In genomic region chr20:31740208-31740607, GRCh38 we compare ENCODE assay signal across 9 cellular contexts. TPM values are rescaled to one million over a fixed set of nuclear protein-coding genes. Genes with fewer than 3 reads are reported as not detected.
DNase-seq lines count a peak whose midpoint lies in the region; ATAC-seq, FAIRE-seq and TF ChIP-seq lines count a peak whose summit lies in the region.
"Had no signal": no experiment of that assay in that cellular context is flagged by ENCODE, and none has a peak within 500 bp of the region (broad histone marks: within the 10 kb centered on the region; RNA-seq: fewer than 3 reads in every experiment).

No MANE protein-coding gene starts in this region.

- peak overlapping the region; percentile 91 for H3K4me3 ChIP-seq in MM.1S (ENCODE audit: low read length)
- H3K4me3 ChIP-seq in cardiac fibroblast (replicated peaks in 1 of 2; ENCODE audit: low read depth in 2 of 2, low read length in 2 of 2) = peak overlapping the region in 1 of 2 donors; percentile 97
- no peak overlapping the region for H3K4me3 ChIP-seq in trophoblast cell (ENCODE audit: low read depth, low read length)

- H3F3A ChIP-seq in MM.1S (ENCODE audit: insufficient read depth, low read length) = no peaks in the 10 kb centered on the region

- TF ChIP-seq CTCF in MM.1S (IDR thresholded peaks at IDR 0.05; ENCODE audit: low read length) (no peak), cardiac fibroblast (IDR thresholded peaks at IDR 0.05; ENCODE audit: low read depth, low read length) (no peak)

- H3K9ac ChIP-seq in MM.1S (ENCODE audit: low read length) = peak overlapping the region; percentile 75; the same call in 1 of the 2 replicates
- H3K9ac ChIP-seq in trophoblast cell (ENCODE audit: low read length) = peak overlapping the region; percentile 83

- H2AFZ ChIP-seq in MM.1S (ENCODE audit: low read length) (peak overlapping the region; percentile 1; the same call in 1 of the 2 replicates), trophoblast cell (ENCODE audit: insufficient read depth, low read length, poor library complexity) (no peak overlapping the region)

- no peak overlapping the region for H2BK120ac ChIP-seq in trophoblast cell (ENCODE audit: insufficient read depth, low read length, poor library complexity)

- H3K4me1 ChIP-seq in MM.1S (ENCODE audit: low read length) (peaks cover 14% of the 10 kb centered on the region; the same call in 1 of the 2 replicates), trophoblast cell (ENCODE audit: control insufficient read depth in 1 of 2, insufficient read depth in 2 of 2, low read length in 2 of 2) (peaks cover 2 to 4% of the 10 kb centered on the region in 2 experiments)

- no peak overlapping the region for H4K8ac ChIP-seq in trophoblast cell (ENCODE audit: low read depth, low read length)

- intact Hi-C loops in Right ventricle myocardium inferior (cut with DNase I) = no loop called here

- H3K36me3 ChIP-seq in MM.1S (replicated peaks; ENCODE audit: insufficient read depth, low read length) = no peaks in the 10 kb centered on the region; the same call in 1 of the 2 replicates
- peaks cover 12 to 21% of the 10 kb centered on the region in 2 experiments for H3K36me3 ChIP-seq in trophoblast cell (ENCODE audit: control insufficient read depth in 1 of 2, insufficient read depth in 2 of 2, low read length in 2 of 2)

- H3K79me1 ChIP-seq in trophoblast cell (ENCODE audit: low read length) = peaks cover 10% of the 10 kb centered on the region

- no peak overlapping the region for H4K12ac ChIP-seq in trophoblast cell (ENCODE audit: low read depth, low read length)

- no peak overlapping the region for H4K91ac ChIP-seq in trophoblast cell (ENCODE audit: low read depth, low read length)

- no peaks in the 10 kb centered on the region for H4K20me1 ChIP-seq in MM.1S (ENCODE audit: insufficient read depth, low read length)

- H3K27ac ChIP-seq in MM.1S (ENCODE audit: low read length) (peak overlapping the region; percentile 3; the same call in 1 of the 2 replicates), trophoblast cell (ENCODE audit: low read depth, low read length) (no peak overlapping the region)

- no peak overlapping the region for H2BK12ac ChIP-seq in trophoblast cell (ENCODE audit: low read length)

- H3K9me3 ChIP-seq in MM.1S (replicated peaks; ENCODE audit: insufficient read depth, low read length) (no peaks in the 10 kb centered on the region), trophoblast cell (ENCODE audit: insufficient read depth, low read depth, low read length) (no peaks in the 10 kb centered on the region)

- H3K18ac ChIP-seq in trophoblast cell (ENCODE audit: low read length) = no peak overlapping the region

- no peak for ATAC-seq in GM19023 (IDR thresholded peaks at IDR 0.05; ENCODE audit: unreplicated experiment)
- no peak for ATAC-seq in Right ventricle myocardium inferior

- H2AK5ac ChIP-seq in trophoblast cell (ENCODE audit: low read length) = no peak overlapping the region

- peak; percentile 19 for DNase-seq in DMS53 (lab: John Stamatoyannopoulos, UW)
- no peak for DNase-seq in DMS53 treated with DMSO at 0.1 percent for 48 hours (lab: John Stamatoyannopoulos, UW; ENCODE audit: unreplicated experiment)
- DNase-seq in MM.1S = peak; percentile 35
- peak; percentile 60 to 76 for DNase-seq in cardiac fibroblast (ENCODE audit: low read depth in 2 of 2)
- no peak for DNase-seq in trophoblast cell
- DNase-seq in urothelium cell line (ENCODE audit: low spot score) = no peak
- no peak for DNase-seq in Right ventricle myocardium inferior (ENCODE audit: missing footprints)
- DNase-seq: stimulated activated CD4-positive, alpha-beta T cell treated with anti-CD3 and anti-CD28 coated beads, Interleukin-4, amount 100 ng/mL, for 1 hour had no signal

- FAIRE-seq in urothelium cell line (lab: Jason Lieb, UNC) = no peak

- H3K27me3 ChIP-seq in MM.1S (replicated peaks; ENCODE audit: insufficient read depth, low read length) = no peaks in the 10 kb centered on the region
- no peaks in the 10 kb centered on the region for H3K27me3 ChIP-seq in trophoblast cell (ENCODE audit: insufficient read depth, low read length)

- H2BK5ac ChIP-seq in trophoblast cell (ENCODE audit: low read depth, low read length, poor library complexity) = no peak overlapping the region

- no peaks in the 10 kb centered on the region for H3K9me2 ChIP-seq in MM.1S (replicated peaks; ENCODE audit: insufficient read depth, low read length)

- WGBS in trophoblast cell (ENCODE audit: extremely low coverage, insufficient coverage, insufficient read length) = no CpG with 5 or more reads among the region's 1 CpG

- peaks cover 62% of the 10 kb centered on the region for H3K79me2 ChIP-seq in MM.1S (ENCODE audit: low read length)
- peaks cover 19% of the 10 kb centered on the region for H3K79me2 ChIP-seq in trophoblast cell (ENCODE audit: control insufficient read depth, insufficient read depth, low read length, poor library complexity)

- no peak overlapping the region for H3K14ac ChIP-seq in trophoblast cell (ENCODE audit: low read length)

- H3K4ac ChIP-seq in trophoblast cell (ENCODE audit: low read depth, low read length) = peak overlapping the region; percentile 85

- peak overlapping the region; percentile 44 for H3K23ac ChIP-seq in trophoblast cell (ENCODE audit: low read length)

- peak overlapping the region; percentile 84 for H3K4me2 ChIP-seq in MM.1S (ENCODE audit: low read depth, low read length)
- peak overlapping the region; percentile 86 for H3K4me2 ChIP-seq in trophoblast cell (ENCODE audit: low read length)

RNA-seq across cellular contexts. Expression of gene TPX2, which starts 1.1 kb away (rescaled TPM):
- 88.5 and 93.7 TPM in 2 replicates for polyA plus RNA-seq in trophoblast cell (2013)
- 1.2 TPM for total RNA-seq in Right ventricle myocardium inferior

RNA-seq across cellular contexts. Expression of gene BCL2L1, which starts 17.5 kb away (rescaled TPM):
- polyA plus RNA-seq in trophoblast cell (2013) = 62.0 and 65.1 TPM in 2 replicates
- total RNA-seq in Right ventricle myocardium inferior = 55.2 TPM

Comparison
In these comparisons a context has a peak if more than half of its experiments do, and no peak if none do; other contexts are left out.
1. DNase-seq: peak in DMS53 (single experiment), MM.1S (single experiment) and cardiac fibroblast (2 of 2); none in DMS53 treated with DMSO at 0.1 percent for 48 hours (single experiment), trophoblast cell (0 of 2), urothelium cell line (single experiment) and Right ventricle myocardium inferior (single experiment).